In the genomic region with DNA sequence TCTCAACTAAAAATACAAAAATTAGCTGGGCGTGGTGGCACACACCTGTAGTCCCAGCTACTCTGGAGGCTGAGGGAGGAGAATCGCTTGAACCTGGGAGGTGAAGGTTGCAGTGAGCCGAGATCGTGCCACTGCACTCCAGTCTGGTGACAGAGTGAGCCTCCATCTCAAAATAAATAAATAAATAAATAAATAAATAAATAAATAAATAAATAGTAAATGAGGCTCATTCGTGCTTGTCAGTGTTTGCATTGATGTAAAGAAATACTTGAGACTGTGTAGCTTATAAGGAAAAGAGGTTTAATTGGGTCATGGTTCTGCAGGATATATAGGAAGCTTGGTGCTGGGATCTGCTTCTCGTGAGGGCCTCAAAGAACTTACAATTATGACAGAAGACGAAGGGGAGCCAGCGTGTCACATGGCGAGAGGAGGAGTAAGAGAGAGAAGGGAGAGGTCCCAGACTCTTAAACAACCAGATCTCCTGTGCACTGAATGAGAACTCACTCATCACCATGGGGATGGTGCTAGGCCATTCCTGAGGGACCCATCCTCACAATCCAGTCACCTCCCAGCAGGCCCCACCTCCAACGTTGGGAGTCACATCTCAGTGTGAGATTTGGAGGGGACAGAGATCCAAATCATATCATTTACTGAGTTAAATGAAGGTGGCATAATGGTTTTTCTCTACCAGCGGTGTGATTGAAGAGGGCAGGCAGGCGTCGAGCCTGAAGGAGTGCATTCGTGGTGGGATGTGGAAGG, we compare ENCODE assay signal across 2 cellular contexts.
TF ChIP-seq lines count a peak whose summit lies in the region.

No MANE protein-coding gene starts in this region.

TF ChIP-seq in GM12878, 131 proteins besides CTCF, POLR2A, EP300 and RAD21:
- no peak for TF ChIP-seq BACH1 (IDR thresholded peaks at IDR 0.05; ENCODE audit: borderline replicate concordance)
- TF ChIP-seq MTA2 (IDR thresholded peaks at IDR 0.05; ENCODE audit: low read depth): no peak
- TF ChIP-seq MEF2A (IDR thresholded peaks at IDR 0.05; ENCODE audit: insufficient read depth, low read depth, low read length): no peak
- TF ChIP-seq PKNOX1 (IDR thresholded peaks at IDR 0.05): no peak
- TF ChIP-seq RELA (IDR thresholded peaks at IDR 0.05; ENCODE audit: borderline replicate concordance, partially characterized antibody): no peak
TF ChIP-seq in GM12878: peak in this region for 0.

TF ChIP-seq in GM12891, 5 proteins besides CTCF, POLR2A, EP300 and RAD21:
- TF ChIP-seq POLR2AphosphoS5 (IDR thresholded peaks at IDR 0.05; ENCODE audit: low read depth, low read length) (no peak), POU2F2 (IDR thresholded peaks at IDR 0.05; ENCODE audit: low read depth, low read length) (no peak), TAF1 (IDR thresholded peaks at IDR 0.05; ENCODE audit: low read depth, low read length) (no peak), PAX5 (IDR thresholded peaks at IDR 0.05; ENCODE audit: insufficient read depth, low read length, severe bottlenecking) (no peak), SPI1 (IDR thresholded peaks at IDR 0.05; ENCODE audit: low read depth, low read length) (no peak)
TF ChIP-seq in GM12891: peak in this region for 0.
